Comparison of ENCODE assay signal across 24 cellular contexts in genomic region chr11:64531422-64531821, GRCh38. TPM values are rescaled to one million over a fixed set of nuclear protein-coding genes. Genes with fewer than 3 reads are reported as not detected.
"Had no signal": no experiment of that assay in that cellular context is flagged by ENCODE, and none has a peak within 500 bp of the region (broad histone marks: within the 10 kb centered on the region; RNA-seq: fewer than 3 reads in every experiment).

No MANE protein-coding gene starts in this region.

- DNase-seq: IMR-90, MG63, NCI-H1092, NCI-H1105 treated with DMSO at 0.1 percent for 48 hours, NCI-H1417 treated with DMSO at 0.1 percent for 48 hours, NCI-H146, NCI-H1694 treated with DMSO at 0.1 percent for 48 hours, NCI-H1930, NCI-H2081, NCI-H2107, NCI-H2171, NCI-H226, NCI-H446, NCI-H510A, NCI-H524 treated with DMSO at 0.1 percent for 48 hours, NCI-H69, NCI-H774, Right ventricle myocardium superior, SIG-M5 had no signal

- H3K4me2 ChIP-seq: KMS-11 had no signal

- H3K36me3 ChIP-seq: MG63, SJSA1 had no signal

- H3K4me3 ChIP-seq: MG63, SJSA1, SK-N-MC had no signal

- H3K9me3 ChIP-seq: MG63 had no signal

- H3K27ac ChIP-seq: KMS-11, SJSA1, SK-N-MC had no signal

- FAIRE-seq: RCC 7860 had no signal

- H3K9ac ChIP-seq: KMS-11 had no signal

RNA-seq across cellular contexts. Expression of gene SLC22A11, which starts 24.3 kb away (rescaled TPM):
- total RNA-seq: IMR-90, Right ventricle myocardium superior, SJSA1 had no signal
- polyA plus RNA-seq: IMR-90 had no signal

RNA-seq across cellular contexts. Expression of gene SLC22A12, which starts 59.6 kb away (rescaled TPM):
- total RNA-seq: HT-29, IMR-90, Right ventricle myocardium superior, SJSA1 had no signal
- polyA plus RNA-seq: IMR-90 had no signal
